ENCODE assay signal across 9 cellular contexts in genomic region chr4:21953653-21954052, GRCh38. TPM values are rescaled to one million over a fixed set of nuclear protein-coding genes. Genes with fewer than 3 reads are reported as not detected.
"Had no signal": no experiment of that assay in that cellular context is flagged by ENCODE, and none has a peak within 500 bp of the region (broad histone marks: within the 10 kb centered on the region; RNA-seq: fewer than 3 reads in every experiment).

No MANE protein-coding gene starts in this region.

- FAIRE-seq: G401.6, GM12878, GM12891, GM12892, GM18507, GM19239 had no signal

- H3K4me3 ChIP-seq: GM12878 had no signal

- DNase-seq: GDM1, GF-D8 had no signal

RNA-seq across cellular contexts. Expression of gene KCNIP4, which starts 5.1 kb away (rescaled TPM):
- total RNA-seq: G401, GM12878 had no signal
